Comparison of ENCODE assay signal across 8 cellular contexts in the genomic region with DNA sequence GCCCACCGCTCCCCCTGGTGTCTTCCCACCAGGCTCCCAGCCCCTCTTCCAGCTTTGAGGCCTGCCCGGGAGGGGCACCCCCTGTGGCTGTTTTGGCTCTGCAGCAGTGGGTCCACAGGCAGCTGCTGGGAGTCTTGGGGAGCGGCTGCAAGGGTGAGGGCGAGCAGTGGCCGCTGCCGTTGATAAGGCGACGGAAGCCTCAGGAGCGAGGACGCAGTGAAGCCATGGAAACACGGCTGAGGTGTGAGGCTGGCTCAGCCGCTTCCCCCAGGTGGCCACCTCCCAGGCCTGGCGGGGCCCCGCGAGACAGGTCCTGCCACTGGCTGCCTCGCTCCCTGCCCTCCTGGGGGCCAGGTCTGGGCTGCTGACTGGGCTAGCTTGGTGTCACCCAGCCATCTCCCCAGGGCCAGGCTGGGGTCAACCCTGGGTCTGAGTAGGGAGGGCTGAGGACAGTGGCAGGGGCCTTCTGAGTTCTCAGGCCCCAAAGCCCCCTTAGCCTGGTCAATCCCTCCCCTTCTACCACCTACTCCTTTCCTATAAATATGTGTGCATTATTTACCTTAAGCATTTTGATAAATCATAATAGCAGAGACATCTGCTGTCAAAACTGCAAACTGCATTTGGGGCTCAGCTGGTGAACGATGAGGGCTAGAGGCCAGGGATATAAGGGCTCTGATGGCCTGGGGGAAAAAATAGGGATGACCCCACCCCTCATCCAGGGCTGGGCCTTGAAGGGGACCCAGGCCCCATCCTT. TPM values are rescaled to one million over a fixed set of nuclear protein-coding genes. Genes with fewer than 3 reads are reported as not detected.
A peak's percentile ranks its signal among the peaks of the same experiment; 100 is the strongest.
DNase-seq lines count a peak whose midpoint lies in the region; ATAC-seq and TF ChIP-seq lines count a peak whose summit lies in the region.

No MANE protein-coding gene starts in this region.

- no peak for DNase-seq in CD14-positive monocyte (ENCODE audit: low spot score)
- DNase-seq in activated B cell treated with CpG ODN at 0.5 μM for 24 hours, result no peak
- DNase-seq in hepatic stellate cell (ENCODE audit: low spot score), result peak; percentile 53
- no peak for DNase-seq in SIG-M5 treated with dmso at 0.1 percent for 504 hours (lab: John Stamatoyannopoulos, UW; ENCODE audit: unreplicated experiment)
- no peak for DNase-seq in DMS114 treated with DMSO at 0.1 percent for 48 hours (lab: John Stamatoyannopoulos, UW; ENCODE audit: unreplicated experiment)
- no peak for DNase-seq in NCI-H1105 treated with DMSO at 0.1 percent for 48 hours (lab: John Stamatoyannopoulos, UW)

- TF ChIP-seq CTCF in CD14-positive monocyte (IDR thresholded peaks at IDR 0.05) (peak; percentile 62), HEK293 (tag by site-specific recombination; IDR thresholded peaks at IDR 0.05) (0 out of 2 replicates have a peak, but pooled peaks have one; percentile 14), activated B cell treated with CpG ODN at 0.5 μM for 24 hours (IDR thresholded peaks at IDR 0.05) (peak; percentile 19)

- H3K27ac ChIP-seq in HEK293 (ENCODE audit: extremely low read depth, low read depth, low read length), result no peak overlapping the region

- H3K4me1 Mint-ChIP-seq in CD14-positive monocyte, result peaks cover 19% of the 10 kb centered on the region
- peaks cover 55% of the 10 kb centered on the region for H3K4me1 Mint-ChIP-seq in activated B cell treated with CpG ODN at 0.5 μM for 24 hours
- H3K4me1 Mint-ChIP-seq in stimulated activated memory B cell treated with anti-CD40 and anti-IgM and Interleukin-4, amounts not matched to agents 10 μg/mL and 1 μg/mL and 100 μg/mL, for 72 hours, result peaks cover 55% of the 10 kb centered on the region

- intact Hi-C loops in CD14-positive monocyte (cut with micrococcal nuclease), result loop anchor here in 1 of 2 donors (1.0 to 5.0 kb wide), 2 partner anchors 57 kb away; no protein-coding TSS in a partner anchor
- intact Hi-C loops in activated B cell treated with CpG ODN at 0.5 μM for 24 hours (cut with micrococcal nuclease), result loop anchor here (1.0 to 10.0 kb wide), 9 partner anchors 19 to 275 kb away; a partner anchor contains a TSS

- peak; percentile 56 for ATAC-seq in activated B cell treated with CpG ODN at 0.5 μM for 24 hours (ENCODE audit: low read depth)
- ATAC-seq in stimulated activated memory B cell treated with anti-CD40 and anti-IgM and Interleukin-4, amounts not matched to agents 10 μg/mL and 1 μg/mL and 100 μg/mL, for 72 hours, result peak; percentile 65

- CTCF ChIA-PET in HEK293 (lab: Yijun Ruan, JAX) (interaction anchor here (0.6 to 7.7 kb wide), 6 partner anchors 20 to 169 kb away, joined by 3 to 74 read pairs (median 4); no protein-coding TSS in a partner anchor), activated B cell treated with CpG ODN at 0.5 μM for 24 hours (lab: Charles Lee) (interaction anchor here (0.8 to 12.7 kb wide), 24 partner anchors 10 to 267 kb away, joined by 3 to 325 read pairs (median 5); a partner anchor contains a TSS)

- H3K4me1 ChIP-seq in HEK293 (ENCODE audit: control insufficient read depth, insufficient read depth, low read length), result no peaks in the 10 kb centered on the region

- H3K27ac Mint-ChIP-seq in CD14-positive monocyte (peak overlapping the region in 2 of 7 donors; percentile 40 to 72), activated B cell treated with CpG ODN at 0.5 μM for 24 hours (peak overlapping the region; percentile 67)
- H3K27ac Mint-ChIP-seq in stimulated activated memory B cell treated with anti-CD40 and anti-IgM and Interleukin-4, amounts not matched to agents 10 μg/mL and 1 μg/mL and 100 μg/mL, for 72 hours, result peak overlapping the region; percentile 68

- H3K9me3 Mint-ChIP-seq in CD14-positive monocyte, result peaks cover 0 to 2% (median 0%) of the 10 kb centered on the region in 7 donors
- no peaks in the 10 kb centered on the region for H3K9me3 Mint-ChIP-seq in activated B cell treated with CpG ODN at 0.5 μM for 24 hours
- no peaks in the 10 kb centered on the region for H3K9me3 Mint-ChIP-seq in stimulated activated memory B cell treated with anti-CD40 and anti-IgM and Interleukin-4, amounts not matched to agents 10 μg/mL and 1 μg/mL and 100 μg/mL, for 72 hours

- POLR2A ChIA-PET in HEK293 (lab: Yijun Ruan, JAX), result no interaction called here
- POLR2A ChIA-PET in activated B cell treated with CpG ODN at 0.5 μM for 24 hours (lab: Charles Lee), result interaction anchor here (0.5 to 11.6 kb wide), 24 partner anchors 9 to 884 kb away, joined by 3 to 179 read pairs (median 5); a partner anchor contains a TSS

- H3K4me3 ChIP-seq in HEK293 (ENCODE audit: low read depth, low read length), result no peak overlapping the region

- H3K4me3 Mint-ChIP-seq in CD14-positive monocyte (peak overlapping the region in 1 of 2 donors; percentile 13), activated B cell treated with CpG ODN at 0.5 μM for 24 hours (no peak overlapping the region)
- H3K4me3 Mint-ChIP-seq in stimulated activated memory B cell treated with anti-CD40 and anti-IgM and Interleukin-4, amounts not matched to agents 10 μg/mL and 1 μg/mL and 100 μg/mL, for 72 hours, result no peak overlapping the region

- peaks cover 24 to 41% (median 36%) of the 10 kb centered on the region in 3 donors for H3K27me3 Mint-ChIP-seq in CD14-positive monocyte (ENCODE audit: low read depth in 3 of 3)
- no peaks in the 10 kb centered on the region for H3K27me3 Mint-ChIP-seq in activated B cell treated with CpG ODN at 0.5 μM for 24 hours
- no peaks in the 10 kb centered on the region for H3K27me3 Mint-ChIP-seq in stimulated activated memory B cell treated with anti-CD40 and anti-IgM and Interleukin-4, amounts not matched to agents 10 μg/mL and 1 μg/mL and 100 μg/mL, for 72 hours

- H3K36me3 Mint-ChIP-seq in CD14-positive monocyte (peaks cover 0 to 2% of the 10 kb centered on the region in 2 donors), activated B cell treated with CpG ODN at 0.5 μM for 24 hours (ENCODE audit: low read depth) (peaks cover 9% of the 10 kb centered on the region)
- H3K36me3 Mint-ChIP-seq in stimulated activated memory B cell treated with anti-CD40 and anti-IgM and Interleukin-4, amounts not matched to agents 10 μg/mL and 1 μg/mL and 100 μg/mL, for 72 hours, result peaks cover 12% of the 10 kb centered on the region

- H3K9me3 ChIP-seq in HEK293 (ENCODE audit: control insufficient read depth, insufficient read depth, low read depth, low read length), result no peaks in the 10 kb centered on the region

- H3K36me3 ChIP-seq in HEK293 (ENCODE audit: control insufficient read depth in 2 of 2, insufficient read depth in 1 of 2, low read length in 2 of 2), result no peaks in the 10 kb centered on the region

TF ChIP-seq in HEK293, 187 proteins besides CTCF, POLR2A, EP300 and RAD21 (continues in another document):
- TF ChIP-seq ZBTB21 (tag by site-specific recombination; IDR thresholded peaks at IDR 0.05) (no peak), ZNF140 (tag by site-specific recombination; IDR thresholded peaks at IDR 0.05) (no peak), GLIS2 (tag by site-specific recombination; IDR thresholded peaks at IDR 0.05) (peak; percentile 58; the same call in 1 of the 2 replicates), ZNF549 (tag by site-specific recombination; IDR thresholded peaks at IDR 0.05) (no peak), ZBTB1 (tag by site-specific recombination; IDR thresholded peaks at IDR 0.05) (no peak), ZIC2 (tag by site-specific recombination; IDR thresholded peaks at IDR 0.05) (peak; percentile 95), ZNF366 (tag by site-specific recombination; conservative IDR thresholded peaks at IDR 0.05) (0 out of 2 replicates have a peak, but pooled peaks have one; percentile 14), ZNF10 (tag by site-specific recombination; IDR thresholded peaks at IDR 0.05) (peak; percentile 45; the same call in 1 of the 2 replicates), ZNF423 (tag by site-specific recombination; IDR thresholded peaks at IDR 0.05) (peak; percentile 23), ZNF510 (tag by site-specific recombination; IDR thresholded peaks at IDR 0.05; ENCODE audit: insufficient replicate concordance) (no peak), ZNF132 (tag by site-specific recombination; IDR thresholded peaks at IDR 0.05; ENCODE audit: borderline replicate concordance) (no peak), RBAK (tag by site-specific recombination; IDR thresholded peaks at IDR 0.05) (no peak), GLIS1 (tag by site-specific recombination; IDR thresholded peaks at IDR 0.05) (peak; percentile 97), ZBTB48 (tag by site-specific recombination; IDR thresholded peaks at IDR 0.05) (0 out of 2 replicates have a peak, but pooled peaks have one; percentile 10), ZNF266 (tag by site-specific recombination; IDR thresholded peaks at IDR 0.05; ENCODE audit: low read depth) (no peak), ZNF24 (tag by site-specific recombination; IDR thresholded peaks at IDR 0.05) (no peak), ZNF2 (tag by site-specific recombination; IDR thresholded peaks at IDR 0.05) (0 out of 2 replicates have a peak, but pooled peaks have one; percentile 20)
- TF ChIP-seq, protein P1, sequence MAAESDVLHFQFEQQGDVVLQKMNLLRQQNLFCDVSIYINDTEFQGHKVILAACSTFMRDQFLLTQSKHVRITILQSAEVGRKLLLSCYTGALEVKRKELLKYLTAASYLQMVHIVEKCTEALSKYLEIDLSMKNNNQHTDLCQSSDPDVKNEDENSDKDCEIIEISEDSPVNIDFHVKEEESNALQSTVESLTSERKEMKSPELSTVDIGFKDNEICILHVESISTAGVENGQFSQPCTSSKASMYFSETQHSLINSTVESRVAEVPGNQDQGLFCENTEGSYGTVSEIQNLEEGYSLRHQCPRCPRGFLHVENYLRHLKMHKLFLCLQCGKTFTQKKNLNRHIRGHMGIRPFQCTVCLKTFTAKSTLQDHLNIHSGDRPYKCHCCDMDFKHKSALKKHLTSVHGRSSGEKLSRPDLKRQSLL (tag by site-specific recombination; IDR thresholded peaks at IDR 0.05), result no peak
- TF ChIP-seq, protein P2, sequence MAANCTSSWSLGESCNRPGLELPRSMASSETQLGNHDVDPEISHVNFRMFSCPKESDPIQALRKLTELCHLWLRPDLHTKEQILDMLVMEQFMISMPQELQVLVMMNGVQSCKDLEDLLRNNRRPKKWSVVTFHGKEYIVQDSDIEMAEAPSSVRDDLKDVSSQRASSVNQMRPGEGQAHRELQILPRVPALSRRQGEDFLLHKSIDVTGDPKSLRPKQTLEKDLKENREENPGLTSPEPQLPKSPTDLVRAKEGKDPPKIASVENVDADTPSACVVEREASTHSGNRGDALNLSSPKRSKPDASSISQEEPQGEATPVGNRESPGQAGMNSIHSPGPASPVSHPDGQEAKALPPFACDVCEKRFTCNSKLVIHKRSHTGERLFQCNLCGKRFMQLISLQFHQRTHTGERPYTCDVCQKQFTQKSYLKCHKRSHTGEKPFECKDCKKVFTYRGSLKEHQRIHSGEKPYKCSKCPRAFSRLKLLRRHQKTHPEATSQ (tag by site-specific recombination; IDR thresholded peaks at IDR 0.05), result no peak

RNA-seq across cellular contexts. Expression of a gene that starts 41.7 kb away (rescaled TPM):
- polyA plus RNA-seq in CD14-positive monocyte, result 10 to 100 TPM; 33.7 to 37.2 TPM
- total RNA-seq in activated B cell treated with CpG ODN at 0.5 μM for 24 hours, result 94.9 and 115 TPM in 2 replicates
